In the genomic region with DNA sequence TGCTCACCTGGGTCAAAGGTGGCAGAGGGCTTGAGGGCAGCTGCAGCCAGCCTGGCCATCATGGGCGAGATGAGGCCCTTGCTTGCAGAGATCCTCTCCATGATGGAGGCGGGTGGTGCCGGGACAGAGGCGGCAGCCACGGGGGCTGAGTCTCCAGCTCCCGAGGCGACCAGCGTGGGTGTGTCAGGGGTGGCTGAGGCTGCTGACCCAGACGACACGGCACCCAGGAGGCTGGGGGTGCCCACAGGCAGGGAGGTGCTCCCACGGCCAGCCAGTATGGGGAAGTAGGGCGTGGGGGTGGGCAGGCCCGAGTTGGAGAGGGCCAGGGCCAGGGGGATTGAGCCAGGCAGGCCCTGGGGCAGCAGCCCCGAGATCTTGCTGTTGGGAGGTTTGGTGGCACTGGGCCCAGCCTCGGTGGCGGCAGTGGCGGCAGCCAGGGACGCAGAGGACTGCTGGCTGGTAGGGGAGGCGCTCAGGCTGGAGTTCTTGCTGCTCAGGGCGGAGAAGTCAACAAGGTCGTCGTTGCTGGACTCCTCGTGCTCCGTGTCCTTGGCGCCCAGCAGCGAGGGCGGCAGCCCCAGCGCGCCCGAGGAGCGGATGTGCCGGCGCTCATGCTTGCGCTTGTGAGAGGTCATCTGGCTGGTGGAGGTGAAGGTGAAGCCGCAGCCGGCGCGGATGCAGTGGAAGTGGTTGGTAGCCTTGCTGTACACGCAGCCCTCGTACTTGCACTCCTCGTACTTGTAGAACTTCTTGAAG, we compare ENCODE assay signal across 16 cellular contexts.
A peak's percentile ranks its signal among the peaks of the same experiment; 100 is the strongest.
DNase-seq lines count a peak whose midpoint lies in the region; ATAC-seq and TF ChIP-seq lines count a peak whose summit lies in the region.
"Had no signal": no experiment of that assay in that cellular context is flagged by ENCODE, and none has a peak within 500 bp of the region (broad histone marks: within the 10 kb centered on the region; RNA-seq: fewer than 3 reads in every experiment).

No MANE protein-coding gene starts in this region.

- DNase-seq in left ventricle myocardium superior (no peak), dorsolateral prefrontal cortex (no peak), neural progenitor cell (ENCODE audit: low spot score) (no peak)
- no peak for DNase-seq in stimulated activated naive B cell treated with anti-CD40 and anti-IgM and Interleukin-4, amounts not matched to agents 10 μg/mL and 1 μg/mL and 100 μg/mL, for 72 hours
- no peak for DNase-seq in activated CD8-positive, alpha-beta memory T cell treated with anti-CD3 and anti-CD28 coated beads, Interleukin-2, amount 50 U/mL, for 4 hours
- DNase-seq: DMS153, GDM1, NCI-H1105, NCI-H1694, SHP77 had no signal

- H3K4me1 ChIP-seq in neural progenitor cell = peaks cover 31% of the 10 kb centered on the region
- H3K4me1 ChIP-seq: A549, HAP-1 had no signal

- H3K79me2 ChIP-seq in neural progenitor cell (ENCODE audit: low read depth) = no peaks in the 10 kb centered on the region

- H3F3A ChIP-seq in neural progenitor cell (ENCODE audit: low read depth) = peaks cover 28% of the 10 kb centered on the region

- H3K36me3 ChIP-seq in neural progenitor cell = no peaks in the 10 kb centered on the region
- H3K36me3 ChIP-seq: HAP-1 had no signal

- peaks cover 14% of the 10 kb centered on the region for H4K20me1 ChIP-seq in neural progenitor cell (ENCODE audit: low read depth)

- ATAC-seq in left ventricle myocardium superior = peak; percentile 15
- no peak for ATAC-seq in stimulated activated naive B cell treated with anti-CD40 and anti-IgM and Interleukin-4, amounts not matched to agents 10 μg/mL and 1 μg/mL and 100 μg/mL, for 72 hours (replicated peaks)
- ATAC-seq: A549, Panc1 had no signal

- H3K27ac Mint-ChIP-seq in stimulated activated naive B cell treated with anti-CD40 and anti-IgM and Interleukin-4, amounts not matched to agents 10 μg/mL and 1 μg/mL and 100 μg/mL, for 72 hours = peak overlapping the region; percentile 22
- H3K27ac Mint-ChIP-seq in neural progenitor cell = no peak overlapping the region
- H3K27ac Mint-ChIP-seq: CD4-positive, alpha-beta memory T cell had no signal

- H3K4me1 Mint-ChIP-seq in stimulated activated naive B cell treated with anti-CD40 and anti-IgM and Interleukin-4, amounts not matched to agents 10 μg/mL and 1 μg/mL and 100 μg/mL, for 72 hours = no peaks in the 10 kb centered on the region
- peaks cover 26% of the 10 kb centered on the region for H3K4me1 Mint-ChIP-seq in neural progenitor cell
- H3K4me1 Mint-ChIP-seq: CD4-positive, alpha-beta memory T cell had no signal

- no peak for TF ChIP-seq CTCF in 22Rv1 (IDR thresholded peaks at IDR 0.05)
- TF ChIP-seq CTCF in VCaP (conservative IDR thresholded peaks at IDR 0.05) = no peak
- TF ChIP-seq CTCF in dorsolateral prefrontal cortex (IDR thresholded peaks at IDR 0.05 in 54 of 56, conservative IDR thresholded peaks at IDR 0.05 in 2 of 56; ENCODE audit: low read depth in 1 of 56, partially characterized antibody in 56 of 56) = no peak
- TF ChIP-seq CTCF in neural progenitor cell (IDR thresholded peaks at IDR 0.05) = no peak

- H3K4me2 ChIP-seq in neural progenitor cell = no peak overlapping the region
- H3K4me2 ChIP-seq: A549 had no signal

- no peak overlapping the region for H3K4me3 Mint-ChIP-seq in stimulated activated naive B cell treated with anti-CD40 and anti-IgM and Interleukin-4, amounts not matched to agents 10 μg/mL and 1 μg/mL and 100 μg/mL, for 72 hours
- no peak overlapping the region for H3K4me3 Mint-ChIP-seq in neural progenitor cell
- H3K4me3 Mint-ChIP-seq: CD4-positive, alpha-beta memory T cell had no signal

- H3K27ac ChIP-seq in 22Rv1 (peak overlapping the region; percentile 63), VCaP (peak overlapping the region; percentile 57), dorsolateral prefrontal cortex (no peak overlapping the region), neural progenitor cell (no peak overlapping the region)
- H3K27ac ChIP-seq: A549 had no signal

- no peaks in the 10 kb centered on the region for H3K27me3 Mint-ChIP-seq in stimulated activated naive B cell treated with anti-CD40 and anti-IgM and Interleukin-4, amounts not matched to agents 10 μg/mL and 1 μg/mL and 100 μg/mL, for 72 hours
- H3K27me3 Mint-ChIP-seq in neural progenitor cell (ENCODE audit: insufficient read depth, low read depth) = no peaks in the 10 kb centered on the region
- H3K27me3 Mint-ChIP-seq: CD4-positive, alpha-beta memory T cell had no signal

- H3K9ac ChIP-seq in neural progenitor cell = no peak overlapping the region

- H2AFZ ChIP-seq in neural progenitor cell (replicated peaks) = no peak overlapping the region

- no peaks in the 10 kb centered on the region for H3K9me3 ChIP-seq in neural progenitor cell (ENCODE audit: low read depth)
- H3K9me3 ChIP-seq: A549, HAP-1 had no signal

- intact Hi-C loops in left ventricle myocardium superior (cut with micrococcal nuclease) (no loop called here), dorsolateral prefrontal cortex (cut with DNase I) (no loop called here)

- peaks cover 18 to 36% of the 10 kb centered on the region in 2 donors for H3K36me3 Mint-ChIP-seq in stimulated activated naive B cell treated with anti-CD40 and anti-IgM and Interleukin-4, amounts not matched to agents 10 μg/mL and 1 μg/mL and 100 μg/mL, for 72 hours
- peaks cover 16% of the 10 kb centered on the region for H3K36me3 Mint-ChIP-seq in neural progenitor cell

- H3K4me3 ChIP-seq in dorsolateral prefrontal cortex (no peak overlapping the region), neural progenitor cell (no peak overlapping the region)
- H3K4me3 ChIP-seq: A549, HAP-1 had no signal

- H3K27me3 ChIP-seq in dorsolateral prefrontal cortex (no peaks in the 10 kb centered on the region), neural progenitor cell (peaks cover 16% of the 10 kb centered on the region)

- H3K9me3 Mint-ChIP-seq in stimulated activated naive B cell treated with anti-CD40 and anti-IgM and Interleukin-4, amounts not matched to agents 10 μg/mL and 1 μg/mL and 100 μg/mL, for 72 hours = no peaks in the 10 kb centered on the region
- H3K9me3 Mint-ChIP-seq in neural progenitor cell = no peaks in the 10 kb centered on the region
- H3K9me3 Mint-ChIP-seq: CD4-positive, alpha-beta memory T cell had no signal

Comparison
In these comparisons a context has a peak if more than half of its experiments do, and no peak if none do; other contexts are left out.
1. H3K27ac ChIP-seq: peak in 22Rv1 (single experiment) and VCaP (single experiment); none in dorsolateral prefrontal cortex (0 of 59) and neural progenitor cell (single experiment).